In genomic region chrX:43592597-43592996, GRCh38 we compare ENCODE assay signal across 20 cellular contexts.
DNase-seq lines count a peak whose midpoint lies in the region; ATAC-seq and TF ChIP-seq lines count a peak whose summit lies in the region.
"Had no signal": no experiment of that assay in that cellular context is flagged by ENCODE, and none has a peak within 500 bp of the region (broad histone marks: within the 10 kb centered on the region; RNA-seq: fewer than 3 reads in every experiment).

No MANE protein-coding gene starts in this region.

- H3K9me3 Mint-ChIP-seq in Caco-2 (ENCODE audit: unreplicated experiment) = no peaks in the 10 kb centered on the region
- H3K9me3 Mint-ChIP-seq: GM23338 had no signal

- CTCF ChIA-PET in Caco-2 (lab: Charles Lee) = no interaction called here

- H3K4me3 Mint-ChIP-seq in Caco-2 (ENCODE audit: unreplicated experiment) = no peak overlapping the region
- H3K4me3 Mint-ChIP-seq: CD8-positive, alpha-beta memory T cell; GM23338 had no signal

- peaks cover 19% of the 10 kb centered on the region for H3K4me1 ChIP-seq in suprapubic skin
- H3K4me1 ChIP-seq in left lung = peaks cover 0 to 5% of the 10 kb centered on the region in 2 donors
- H3K4me1 ChIP-seq in Caco-2 = peaks cover 5% of the 10 kb centered on the region; the same call in 1 of the 2 replicates
- H3K4me1 ChIP-seq: HAP-1 had no signal

- no TSS peak for BruUV-seq in Caco-2 (replicated peaks; lab: Mats Ljungman, UMichigan)

- H3K27me3 ChIP-seq in suprapubic skin = no peaks in the 10 kb centered on the region
- H3K27me3 ChIP-seq in left lung = no peaks in the 10 kb centered on the region
- no peaks in the 10 kb centered on the region for H3K27me3 ChIP-seq in Caco-2 (replicated peaks; ENCODE audit: control insufficient read depth, insufficient read depth, low read length)

- WGBS in suprapubic skin = 59% methylated on average over 3 of the region's 3 CpGs

- intact Hi-C loops in left lung (cut with DNase I) (no loop called here), Caco-2 (cut with micrococcal nuclease; ENCODE audit: unreplicated experiment) (no loop called here)

- TF ChIP-seq POLR2A in suprapubic skin (IDR thresholded peaks at IDR 0.05) = no peak

- H3K4me1 Mint-ChIP-seq in Caco-2 (ENCODE audit: low read depth, unreplicated experiment) = peaks cover 6% of the 10 kb centered on the region
- H3K4me1 Mint-ChIP-seq: GM23338 had no signal

- H3K4me3 ChIP-seq in epithelial cell of esophagus (ENCODE audit: low read length) (no peak overlapping the region), suprapubic skin (no peak overlapping the region), left lung (no peak overlapping the region), Caco-2 (ENCODE audit: low read depth, low read length) (no peak overlapping the region)
- H3K4me3 ChIP-seq: GM23338, HAP-1 had no signal

- H3K36me3 ChIP-seq in suprapubic skin (no peaks in the 10 kb centered on the region), left lung (no peaks in the 10 kb centered on the region), Caco-2 (ENCODE audit: control insufficient read depth, insufficient read depth, low read length) (no peaks in the 10 kb centered on the region)
- H3K36me3 ChIP-seq: HAP-1 had no signal

- no peak overlapping the region for H3K27ac Mint-ChIP-seq in Caco-2 (ENCODE audit: unreplicated experiment)
- H3K27ac Mint-ChIP-seq: CD8-positive, alpha-beta memory T cell; GM23338 had no signal

- no peak for TF ChIP-seq CTCF in epithelial cell of esophagus (IDR thresholded peaks at IDR 0.05; ENCODE audit: insufficient read depth, low read depth, low read length, missing control alignments)
- TF ChIP-seq CTCF in suprapubic skin (IDR thresholded peaks at IDR 0.05) = no peak
- no peak for TF ChIP-seq CTCF in left lung (IDR thresholded peaks at IDR 0.05)
- TF ChIP-seq CTCF in Caco-2 (IDR thresholded peaks at IDR 0.05; ENCODE audit: insufficient read depth in 1 of 2, low read depth in 1 of 2, low read length in 1 of 2, severe bottlenecking in 1 of 2, unreplicated experiment in 1 of 2) = no peak

- H3K36me3 Mint-ChIP-seq in Caco-2 (ENCODE audit: insufficient read depth, unreplicated experiment) = no peaks in the 10 kb centered on the region
- H3K36me3 Mint-ChIP-seq: CD8-positive, alpha-beta memory T cell had no signal

- DNase-seq in RPMI8226 = peak; percentile 10
- DNase-seq in epithelial cell of esophagus (ENCODE audit: low read depth) = peak; percentile 38
- DNase-seq in iris pigment epithelial cell (ENCODE audit: low read depth) = peak; percentile 14
- DNase-seq in suprapubic skin (ENCODE audit: low spot score in 2 of 2) = no peak
- no peak for DNase-seq in left lung
- DNase-seq in NCI-H1436 treated with DMSO at 0.1 percent for 48 hours (lab: John Stamatoyannopoulos, UW) = no peak
- DNase-seq in Caco-2 = no peak
- DNase-seq in NCI-H2107 (lab: John Stamatoyannopoulos, UW) = no peak
- DNase-seq: AML-193; C1 segment of cervical spinal cord; CD8-positive, alpha-beta memory T cell; DMS53; GDM1; IMR-90; NCI-H1105; NCI-H2081 treated with DMSO at 0.1 percent for 48 hours; Right ventricle myocardium superior had no signal

- H3K27me3 Mint-ChIP-seq in Caco-2 (ENCODE audit: insufficient read depth, unreplicated experiment) = no peaks in the 10 kb centered on the region

- TF ChIP-seq EP300 in suprapubic skin (IDR thresholded peaks at IDR 0.05) = no peak

- POLR2A ChIA-PET in Caco-2 (lab: Charles Lee) = no interaction called here

- no peak for ATAC-seq in left lung
- ATAC-seq: GM23338 had no signal

- no peaks in the 10 kb centered on the region for H3K9me3 ChIP-seq in suprapubic skin
- no peaks in the 10 kb centered on the region for H3K9me3 ChIP-seq in left lung
- H3K9me3 ChIP-seq in Caco-2 = no peaks in the 10 kb centered on the region
- H3K9me3 ChIP-seq: HAP-1 had no signal

- H3K27ac ChIP-seq in suprapubic skin (peak overlapping the region; percentile 34), left lung (no peak overlapping the region)
- H3K27ac ChIP-seq: KMS-11 had no signal

Comparison
In these comparisons a context has a peak if more than half of its experiments do, and no peak if none do; other contexts are left out.
1. DNase-seq: peak in RPMI8226 (single experiment), epithelial cell of esophagus (single experiment) and iris pigment epithelial cell (single experiment); none in suprapubic skin (0 of 2), left lung (0 of 2), NCI-H1436 treated with DMSO at 0.1 percent for 48 hours (single experiment), Caco-2 (0 of 2) and NCI-H2107 (single experiment).